2 cellular contexts compared by ENCODE assay signal in the genomic region with DNA sequence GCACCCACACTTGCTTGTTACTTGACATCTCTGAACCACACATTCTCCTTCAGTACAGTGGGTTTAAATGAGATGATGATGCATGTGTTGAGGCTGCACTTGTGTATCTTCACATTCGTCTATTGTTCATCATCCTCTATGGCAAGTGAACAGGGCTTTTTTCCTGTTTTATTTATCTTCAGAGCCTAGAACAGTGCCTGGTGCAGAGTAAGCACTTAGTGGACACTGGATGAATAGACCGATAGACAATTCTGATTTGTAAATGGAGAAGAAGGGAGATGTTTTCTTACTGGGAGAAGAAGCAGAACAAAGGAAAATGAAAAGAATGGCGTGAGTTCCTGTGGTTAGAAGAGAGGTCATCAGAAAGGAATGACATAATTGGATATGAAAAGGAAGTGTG.
A peak's percentile ranks its signal among the peaks of the same experiment; 100 is the strongest.
TF ChIP-seq lines count a peak whose summit lies in the region.

No MANE protein-coding gene starts in this region.

TF ChIP-seq in IMR-90, 13 proteins besides CTCF, POLR2A, EP300 and RAD21:
- TF ChIP-seq RFX5 (IDR thresholded peaks at IDR 0.05; ENCODE audit: low read depth, low read length) (no peak), RCOR1 (IDR thresholded peaks at IDR 0.05; ENCODE audit: insufficient replicate concordance, low read length) (no peak), SMC3 (IDR thresholded peaks at IDR 0.05; ENCODE audit: low read depth, low read length) (no peak), CHD1 (IDR thresholded peaks at IDR 0.05; ENCODE audit: low read depth, low read length) (no peak), CEBPB (IDR thresholded peaks at IDR 0.05; ENCODE audit: low read depth, low read length) (no peak), MAFK (IDR thresholded peaks at IDR 0.05; ENCODE audit: low read depth, low read length) (no peak), NFE2L2 (IDR thresholded peaks at IDR 0.05; ENCODE audit: low read depth, low read length) (no peak), BHLHE40 (IDR thresholded peaks at IDR 0.05; ENCODE audit: low read depth, low read length) (no peak), FOS (IDR thresholded peaks at IDR 0.05; ENCODE audit: low read depth, low read length) (no peak), MXI1 (IDR thresholded peaks at IDR 0.05; ENCODE audit: borderline replicate concordance, low read depth, low read length) (no peak)
- TF ChIP-seq, protein P1, sequence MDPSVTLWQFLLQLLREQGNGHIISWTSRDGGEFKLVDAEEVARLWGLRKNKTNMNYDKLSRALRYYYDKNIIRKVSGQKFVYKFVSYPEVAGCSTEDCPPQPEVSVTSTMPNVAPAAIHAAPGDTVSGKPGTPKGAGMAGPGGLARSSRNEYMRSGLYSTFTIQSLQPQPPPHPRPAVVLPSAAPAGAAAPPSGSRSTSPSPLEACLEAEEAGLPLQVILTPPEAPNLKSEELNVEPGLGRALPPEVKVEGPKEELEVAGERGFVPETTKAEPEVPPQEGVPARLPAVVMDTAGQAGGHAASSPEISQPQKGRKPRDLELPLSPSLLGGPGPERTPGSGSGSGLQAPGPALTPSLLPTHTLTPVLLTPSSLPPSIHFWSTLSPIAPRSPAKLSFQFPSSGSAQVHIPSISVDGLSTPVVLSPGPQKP (IDR thresholded peaks at IDR 0.05; ENCODE audit: borderline replicate concordance, low read depth, low read length), result no peak
- TF ChIP-seq, protein P2, sequence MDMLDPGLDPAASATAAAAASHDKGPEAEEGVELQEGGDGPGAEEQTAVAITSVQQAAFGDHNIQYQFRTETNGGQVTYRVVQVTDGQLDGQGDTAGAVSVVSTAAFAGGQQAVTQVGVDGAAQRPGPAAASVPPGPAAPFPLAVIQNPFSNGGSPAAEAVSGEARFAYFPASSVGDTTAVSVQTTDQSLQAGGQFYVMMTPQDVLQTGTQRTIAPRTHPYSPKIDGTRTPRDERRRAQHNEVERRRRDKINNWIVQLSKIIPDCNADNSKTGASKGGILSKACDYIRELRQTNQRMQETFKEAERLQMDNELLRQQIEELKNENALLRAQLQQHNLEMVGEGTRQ (IDR thresholded peaks at IDR 0.05; ENCODE audit: low read depth, low read length), result no peak

TF ChIP-seq in K562, 482 proteins besides CTCF, POLR2A, EP300 and RAD21:
- TF ChIP-seq RBM25 (IDR thresholded peaks at IDR 0.05; ENCODE audit: low read depth, low read length, severe bottlenecking), result peak; percentile 55
- TF ChIP-seq ZNF12 (CRISPR knock-in tag; IDR thresholded peaks at IDR 0.05), result no peak
